Comparison of ENCODE assay signal across 8 cellular contexts in genomic region chr4:82890602-82890912, GRCh38. TPM values are rescaled to one million over a fixed set of nuclear protein-coding genes. Genes with fewer than 3 reads are reported as not detected.
A peak's percentile ranks its signal among the peaks of the same experiment; 100 is the strongest.
DNase-seq lines count a peak whose midpoint lies in the region; ATAC-seq and TF ChIP-seq lines count a peak whose summit lies in the region.

No MANE protein-coding gene starts in this region.

- no peak for TF ChIP-seq CTCF in coronary artery (IDR thresholded peaks at IDR 0.05)
- TF ChIP-seq CTCF in natural killer cell (IDR thresholded peaks at IDR 0.05) = no peak
- no peak for TF ChIP-seq CTCF in GM13977 (IDR thresholded peaks at IDR 0.05; ENCODE audit: extremely low read depth, insufficient read depth, missing control alignments)

- in situ Hi-C loops in GM13977 (cut with MboI; ENCODE audit: low pct_unique_long_range_greater_than_20kb, low sequenced_read_pairs, unreplicated experiment) = loop anchor here (25.0 kb wide), 1 partner anchor 372 kb away; no protein-coding TSS in a partner anchor

- H3K4me3 ChIP-seq in coronary artery = peak overlapping the region; percentile 84

- H3K27ac Mint-ChIP-seq in natural killer cell = peak overlapping the region; percentile 97 to 99

- H3K4me1 Mint-ChIP-seq in natural killer cell = peaks cover 19 to 38% of the 10 kb centered on the region in 2 donors

- H3K36me3 Mint-ChIP-seq in natural killer cell = peaks cover 10% of the 10 kb centered on the region

- peak; percentile 0 for ATAC-seq in GM21390 (IDR thresholded peaks at IDR 0.05; ENCODE audit: unreplicated experiment)
- no peak for ATAC-seq in natural killer cell
- no peak for ATAC-seq in HG02571 (IDR thresholded peaks at IDR 0.05; ENCODE audit: unreplicated experiment)

- H3K27ac ChIP-seq in coronary artery = peak overlapping the region; percentile 95 to 97

- no peaks in the 10 kb centered on the region for H3K9me3 Mint-ChIP-seq in natural killer cell

- H3K4me3 Mint-ChIP-seq in natural killer cell = peak overlapping the region; percentile 96

- intact Hi-C loops in natural killer cell (cut with micrococcal nuclease) = loop anchor here (2.0 to 5.0 kb wide), 4 partner anchors 14 to 564 kb away; partner anchors contain the start of genes COQ2, HELQ and PLAC8

- H3K27me3 Mint-ChIP-seq in natural killer cell (ENCODE audit: low read depth in 2 of 2) = no peaks in the 10 kb centered on the region

- DNase-seq in NAMALWA (ENCODE audit: low spot score) = peak; percentile 86
- no peak for DNase-seq in coronary artery (ENCODE audit: low spot score)
- no peak for DNase-seq in natural killer cell
- no peak for DNase-seq in GM13977 (ENCODE audit: low spot score)
- no peak for DNase-seq in NCI-H774 (lab: John Stamatoyannopoulos, UW)
- DNase-seq in stimulated activated CD4-positive, alpha-beta T cell treated with anti-CD3 and anti-CD28 coated beads, Interleukin-2, amount 100 ng/mL, for 24 hours = no peak

RNA-seq across cellular contexts. Expression of gene SEC31A, which starts 0.4 kb away (rescaled TPM):
- total RNA-seq in natural killer cell = 100 to 1,000 TPM; 176 to 183 (median 177) TPM

RNA-seq across cellular contexts. Expression of gene THAP9, which starts 10.0 kb away (rescaled TPM):
- total RNA-seq in natural killer cell = 1 to 10 TPM; 1.6 to 2.6 (median 2.1) TPM
